In the genomic region with DNA sequence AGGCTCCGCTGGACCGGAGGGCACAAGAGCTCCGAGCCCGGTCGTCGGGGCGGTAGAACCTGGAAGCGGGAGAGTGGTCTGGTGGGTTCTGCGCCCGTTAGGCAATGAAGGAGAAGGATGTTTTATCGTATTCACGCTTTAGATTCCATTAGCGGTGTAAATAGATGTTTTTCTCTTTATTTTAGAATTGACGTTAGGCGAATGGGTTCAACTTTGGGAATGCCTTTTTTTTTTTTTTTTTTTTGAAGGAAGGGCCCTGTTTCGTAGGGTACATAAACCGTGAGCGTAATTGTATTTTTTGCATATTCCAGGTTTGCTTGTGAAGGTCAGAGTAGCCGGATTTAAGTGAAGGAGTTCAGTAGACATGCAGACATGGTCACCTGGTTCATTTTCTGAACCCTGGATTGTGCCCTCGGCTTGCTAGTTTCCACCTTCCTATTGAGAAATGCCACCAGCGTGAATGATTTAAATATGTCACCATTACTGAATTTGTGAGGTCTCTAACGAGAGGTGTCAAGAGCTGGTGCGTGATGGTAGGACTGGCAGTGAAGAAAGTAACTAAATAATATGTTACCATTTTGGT, we compare ENCODE assay signal across 8 cellular contexts. TPM values are rescaled to one million over a fixed set of nuclear protein-coding genes. Genes with fewer than 3 reads are reported as not detected.
DNase-seq lines count a peak whose midpoint lies in the region; ATAC-seq and TF ChIP-seq lines count a peak whose summit lies in the region.

No MANE protein-coding gene starts in this region.

- no peak for ATAC-seq in naive B cell (ENCODE audit: low read depth in 2 of 2)
- ATAC-seq in GM21737 (IDR thresholded peaks at IDR 0.05; ENCODE audit: unreplicated experiment): no peak
- ATAC-seq in HG02571 (IDR thresholded peaks at IDR 0.05; ENCODE audit: unreplicated experiment): no peak

- no peaks in the 10 kb centered on the region for H3K27me3 ChIP-seq in BJ (ENCODE audit: control insufficient read depth, insufficient read depth, low read length)
- H3K27me3 ChIP-seq in HL-60 (ENCODE audit: insufficient read depth, poor library complexity, severe bottlenecking): no peaks in the 10 kb centered on the region

- TF ChIP-seq CTCF in BJ (IDR thresholded peaks at IDR 0.05; ENCODE audit: insufficient read depth, low read depth, low read length) (no peak), HL-60 (IDR thresholded peaks at IDR 0.05; ENCODE audit: insufficient read depth, low read length) (no peak)

- H3K36me3 ChIP-seq in BJ (ENCODE audit: control insufficient read depth, insufficient read depth, low read length): no peaks in the 10 kb centered on the region

- no peaks in the 10 kb centered on the region for H3K9me3 Mint-ChIP-seq in naive B cell

- CTCF ChIA-PET in BJ (lab: Yijun Ruan, JAX): interaction anchor here (1.1 to 1.7 kb wide), 2 partner anchors 11 to 15 kb away, joined by 5 to 6 read pairs; partner anchors contain the start of gene MON1A

- no peaks in the 10 kb centered on the region for H3K27me3 Mint-ChIP-seq in naive B cell

- H3K27ac ChIP-seq in HL-60 (replicated peaks): peak overlapping the region; percentile 93
- H3K27ac ChIP-seq in caudate nucleus (ENCODE audit: low read depth, low read length): peak overlapping the region; percentile 23

- no peak for DNase-seq in BJ (ENCODE audit: low read depth)
- peak; percentile 14 to 22 for DNase-seq in HL-60 (ENCODE audit: low read depth in 1 of 2, low spot score in 1 of 2)
- no peak for DNase-seq in caudate nucleus (lab: John Stamatoyannopoulos, UW)
- no peak for DNase-seq in naive B cell
- no peak for DNase-seq in central memory CD4-positive, alpha-beta T cell
- DNase-seq in NCI-H1694 (lab: John Stamatoyannopoulos, UW): no peak

- POLR2A ChIA-PET in BJ (lab: Charles Lee): interaction anchor here (1.6 kb wide), 1 partner anchor 11 kb away, joined by 9 read pairs; the partner anchor contains the start of gene MON1A

- peak overlapping the region; percentile 90 to 100 (median 98) for H3K4me3 Mint-ChIP-seq in naive B cell

- no peaks in the 10 kb centered on the region for H3K36me3 Mint-ChIP-seq in naive B cell

- H3K27ac Mint-ChIP-seq in naive B cell: peak overlapping the region; percentile 95 to 100 (median 98)

- peaks cover 26 to 47% (median 41%) of the 10 kb centered on the region in 3 donors for H3K4me1 Mint-ChIP-seq in naive B cell

- H3K4me3 ChIP-seq in BJ (ENCODE audit: low read depth, low read length) (peak overlapping the region; percentile 92), HL-60 (replicated peaks; ENCODE audit: insufficient read depth, low read length) (peak overlapping the region; percentile 86)

RNA-seq across cellular contexts. Expression of gene RBM6, which starts 0.8 kb away (rescaled TPM):
- polyA plus RNA-seq in BJ (2011; rRNA removed) (33.4 and 46.6 TPM in 2 replicates), naive B cell (ENCODE audit: low read depth in 6 of 6) (10 to 100 TPM; 32.6 to 89.1 (median 50.0) TPM)
- 13.9 and 17.0 TPM in 2 replicates for polyA minus RNA-seq in BJ (2011; rRNA and poly(A)+ RNA removed)

RNA-seq across cellular contexts. Expression of gene MON1A, which starts 11.1 kb away (rescaled TPM):
- polyA plus RNA-seq in BJ (2011; rRNA removed) (9.5 and 14.1 TPM in 2 replicates), naive B cell (ENCODE audit: low read depth in 6 of 6) (10 to 100 TPM in 2 of 6 donors, 1 to 10 TPM in 4; 6.3 to 12.3 (median 8.0) TPM)
- polyA minus RNA-seq in BJ (2011; rRNA and poly(A)+ RNA removed): 5.7 and 7.6 TPM in 2 replicates

RNA-seq across cellular contexts. Expression of gene MST1R, which starts 37.1 kb away (rescaled TPM):
- polyA plus RNA-seq in BJ (2011; rRNA removed): 0.17 and 0.64 TPM in 2 replicates
- 0.51 and 0.76 TPM in 2 replicates for polyA minus RNA-seq in BJ (2011; rRNA and poly(A)+ RNA removed)
- not detected for polyA plus RNA-seq in naive B cell (ENCODE audit: low read depth in 6 of 6)

Comparison
In these comparisons a context has a peak if more than half of its experiments do, and no peak if none do; other contexts are left out.
1. DNase-seq: peak in HL-60 (2 of 2); none in BJ (single experiment), caudate nucleus (0 of 61), naive B cell (single experiment), central memory CD4-positive, alpha-beta T cell (single experiment) and NCI-H1694 (single experiment).